ENCODE assay signal across 8 cellular contexts in the genomic region with DNA sequence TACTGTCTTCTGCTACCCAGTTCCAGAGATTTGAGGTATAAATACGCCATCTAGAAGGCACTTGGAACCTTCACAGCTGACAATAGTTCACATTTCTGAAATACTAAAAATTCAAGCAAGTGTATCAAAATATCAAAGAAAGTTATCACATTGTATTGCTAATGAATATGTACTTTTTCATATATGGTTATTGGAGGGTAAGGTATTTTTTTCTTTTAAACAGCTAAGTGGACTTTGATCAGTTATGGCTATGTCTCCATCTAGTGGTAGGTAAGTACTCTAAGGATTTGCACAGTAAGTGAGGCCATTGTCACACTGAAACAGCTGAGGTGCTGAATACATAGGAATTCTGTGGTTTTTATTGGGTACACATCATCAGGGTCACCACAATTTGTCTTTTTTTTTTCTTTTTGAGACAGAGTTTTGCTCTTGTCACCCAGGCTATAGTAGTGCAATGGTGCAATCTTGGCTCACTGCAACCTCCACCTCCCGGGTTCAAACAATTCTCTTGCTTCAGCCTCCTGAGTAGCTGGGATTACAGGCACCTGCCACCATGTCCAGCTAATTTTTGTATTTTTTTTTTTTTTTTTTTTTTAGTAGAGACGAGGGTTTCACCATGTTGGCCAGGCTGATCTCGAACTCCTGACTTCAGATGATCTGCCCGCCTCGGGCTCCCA. TPM values are rescaled to one million over a fixed set of nuclear protein-coding genes. Genes with fewer than 3 reads are reported as not detected.
DNase-seq lines count a peak whose midpoint lies in the region; ATAC-seq and TF ChIP-seq lines count a peak whose summit lies in the region.

No MANE protein-coding gene starts in this region.

- no peak overlapping the region for H3K4me2 ChIP-seq in smooth muscle cell

- H3K79me2 ChIP-seq in smooth muscle cell (ENCODE audit: low read depth): no peaks in the 10 kb centered on the region

- H3K4me3 ChIP-seq in right cardiac atrium (ENCODE audit: low read length): no peak overlapping the region
- H3K4me3 ChIP-seq in smooth muscle cell: no peak overlapping the region

- H3K4me1 ChIP-seq in right cardiac atrium (ENCODE audit: control insufficient read depth, insufficient read depth, low read length) (no peaks in the 10 kb centered on the region), smooth muscle cell (ENCODE audit: low read depth) (no peaks in the 10 kb centered on the region)

- DNase-seq in ELR (ENCODE audit: low read depth) (peak; percentile 80), NCI-H460 (ENCODE audit: extremely low read depth, low read depth) (peak; percentile 75), amniotic stem cell (lab: John Stamatoyannopoulos, UW) (peak; percentile 72), right cardiac atrium (no peak), smooth muscle cell (lab: John Stamatoyannopoulos, UW; ENCODE audit: unreplicated experiment) (no peak)
- DNase-seq in activated T-cell treated with anti-CD3 and anti-CD28 coated beads, Interleukin-2, amount 50 U/mL, for 1 hour: no peak

- H2AFZ ChIP-seq in smooth muscle cell (ENCODE audit: low read depth): no peak overlapping the region

- H3K27ac ChIP-seq in right cardiac atrium (ENCODE audit: low read length) (no peak overlapping the region), smooth muscle cell (ENCODE audit: low read depth) (no peak overlapping the region)

- peak; percentile 85 for TF ChIP-seq CTCF in smooth muscle cell (IDR thresholded peaks at IDR 0.05; ENCODE audit: borderline replicate concordance, insufficient read depth, poor library complexity, severe bottlenecking)

- no peaks in the 10 kb centered on the region for H4K20me1 ChIP-seq in smooth muscle cell (ENCODE audit: low read depth)

- intact Hi-C loops in right cardiac atrium (cut with DNase I): loop anchor here in 3 of 4 donors (5.0 to 10.0 kb wide), 3 partner anchors 220 to 323 kb away; a partner anchor contains a TSS

- H3K9ac ChIP-seq in smooth muscle cell (ENCODE audit: low read depth): no peak overlapping the region

- 80% methylated on average over 6 of the region's 6 CpGs for WGBS in right cardiac atrium
- WGBS in smooth muscle cell (ENCODE audit: low lambda C conversion rate): 83% methylated on average over 6 of the region's 6 CpGs

- no peaks in the 10 kb centered on the region for H3K36me3 ChIP-seq in smooth muscle cell (ENCODE audit: low read depth)

- H3K9me3 ChIP-seq in right cardiac atrium (ENCODE audit: control insufficient read depth, low read length) (no peaks in the 10 kb centered on the region), smooth muscle cell (replicated peaks; ENCODE audit: low read depth) (no peaks in the 10 kb centered on the region)

- no peaks in the 10 kb centered on the region for H3F3A ChIP-seq in smooth muscle cell (ENCODE audit: low read depth)

- ATAC-seq in HG03060 (IDR thresholded peaks at IDR 0.05; ENCODE audit: low read depth, unreplicated experiment) (peak; percentile 64), right cardiac atrium (peak; percentile 54 to 74), GM21825 (IDR thresholded peaks at IDR 0.05; ENCODE audit: unreplicated experiment) (no peak)

- H3K27me3 ChIP-seq in right cardiac atrium (ENCODE audit: control insufficient read depth, insufficient read depth) (no peaks in the 10 kb centered on the region), smooth muscle cell (ENCODE audit: low read depth) (peaks cover 8% of the 10 kb centered on the region)

RNA-seq across cellular contexts. Expression of a gene that starts 49.1 kb away (rescaled TPM):
- total RNA-seq in NCI-H460 (2014; rRNA removed; shearing (Covaris generic)): 0.17 TPM in 1 of 2 replicates, not detected in the other
- polyA plus RNA-seq in NCI-H460 (2014; cell fraction: nucleus; rRNA removed): not detected in 2 replicates
- total RNA-seq in right cardiac atrium: not detected
- not detected for polyA plus RNA-seq in right cardiac atrium
- total RNA-seq in smooth muscle cell: 0.04 TPM in 1 of 2 replicates, not detected in the other
- polyA plus RNA-seq in smooth muscle cell: not detected in 2 replicates

Comparison
In these comparisons a context has a peak if more than half of its experiments do, and no peak if none do; other contexts are left out.
1. DNase-seq: peak in ELR (single experiment), NCI-H460 (single experiment) and amniotic stem cell (single experiment); none in right cardiac atrium (0 of 3), smooth muscle cell (single experiment) and activated T-cell treated with anti-CD3 and anti-CD28 coated beads, Interleukin-2, amount 50 U/mL, for 1 hour (single experiment).